ENCODE assay signal across 1 cellular context in genomic region chr20:8131598-8132014, GRCh38.
TF ChIP-seq lines count a peak whose summit lies in the region.

No MANE protein-coding gene starts in this region.

TF ChIP-seq in HepG2, 621 proteins besides CTCF, POLR2A, EP300 and RAD21 (continued from another document and continues in another):
- TF ChIP-seq ZUFSP (CRISPR knock-in tag; IDR thresholded peaks at IDR 0.05; ENCODE audit: borderline replicate concordance) (no peak), IKZF4 (CRISPR knock-in tag; IDR thresholded peaks at IDR 0.05; ENCODE audit: borderline replicate concordance, low read depth, not compliant biosample characterization) (no peak), KDM6A (CRISPR knock-in tag; IDR thresholded peaks at IDR 0.05; ENCODE audit: low read depth) (no peak), FOSL2 (CRISPR knock-in tag; IDR thresholded peaks at IDR 0.05) (no peak), ELF3 (CRISPR knock-in tag; IDR thresholded peaks at IDR 0.05) (no peak), ZNF101 (CRISPR knock-in tag; IDR thresholded peaks at IDR 0.05; ENCODE audit: borderline replicate concordance, low read depth) (no peak), CHD4 (IDR thresholded peaks at IDR 0.05; ENCODE audit: borderline replicate concordance, low read length) (peak; percentile 55; the same call in 1 of the 2 replicates), FOSL1 (CRISPR knock-in tag; IDR thresholded peaks at IDR 0.05; ENCODE audit: borderline replicate concordance) (no peak), ZNF44 (CRISPR knock-in tag; IDR thresholded peaks at IDR 0.05) (0 out of 2 replicates have a peak, but pooled peaks have one; percentile 58), DNMT3B (CRISPR knock-in tag; conservative IDR thresholded peaks at IDR 0.05) (0 out of 2 replicates have a peak, but pooled peaks have one; percentile 58), ZNF501 (CRISPR knock-in tag; IDR thresholded peaks at IDR 0.05) (peak; percentile 84), MEIS1 (CRISPR knock-in tag; IDR thresholded peaks at IDR 0.05; ENCODE audit: borderline replicate concordance) (no peak), HOXA9 (CRISPR knock-in tag; IDR thresholded peaks at IDR 0.05; ENCODE audit: borderline replicate concordance) (no peak), ETV5 (CRISPR knock-in tag; IDR thresholded peaks at IDR 0.05; ENCODE audit: borderline replicate concordance) (no peak), BHLHE40 (IDR thresholded peaks at IDR 0.05; ENCODE audit: low read length) (no peak), ZNF790 (CRISPR knock-in tag; IDR thresholded peaks at IDR 0.05; ENCODE audit: borderline replicate concordance) (no peak), KDM3A (CRISPR knock-in tag; IDR thresholded peaks at IDR 0.05; ENCODE audit: low read depth) (no peak), CENPX (CRISPR knock-in tag; IDR thresholded peaks at IDR 0.05) (no peak), RBM22 (optimal IDR thresholded peaks at IDR 0.05; ENCODE audit: low read length) (no peak), MATR3 (CRISPR knock-in tag; IDR thresholded peaks at IDR 0.05) (0 out of 2 replicates have a peak, but pooled peaks have one; percentile 39), ZNF282 (IDR thresholded peaks at IDR 0.05; ENCODE audit: partially characterized antibody) (no peak), ZNF556 (CRISPR knock-in tag; IDR thresholded peaks at IDR 0.05; ENCODE audit: borderline replicate concordance) (no peak), ZFP37 (CRISPR knock-in tag; IDR thresholded peaks at IDR 0.05; ENCODE audit: borderline replicate concordance) (no peak), KLF13 (CRISPR knock-in tag; IDR thresholded peaks at IDR 0.05) (no peak), RFXANK (CRISPR knock-in tag; IDR thresholded peaks at IDR 0.05) (no peak; the same call in 1 of the 2 replicates), TP53 (CRISPR knock-in tag; conservative IDR thresholded peaks at IDR 0.05) (no peak), THAP11 (CRISPR knock-in tag; IDR thresholded peaks at IDR 0.05) (no peak), NCOA1 (CRISPR knock-in tag; IDR thresholded peaks at IDR 0.05) (0 out of 2 replicates have a peak, but pooled peaks have one; percentile 58), KDM5B (CRISPR knock-in tag; IDR thresholded peaks at IDR 0.05; ENCODE audit: borderline replicate concordance) (no peak), ZNF605 (CRISPR knock-in tag; IDR thresholded peaks at IDR 0.05) (peak; percentile 93), ATRX (CRISPR knock-in tag; IDR thresholded peaks at IDR 0.05; ENCODE audit: borderline replicate concordance) (no peak), ZNF33B (CRISPR knock-in tag; IDR thresholded peaks at IDR 0.05) (no peak), ZNF24 (IDR thresholded peaks at IDR 0.05) (no peak), KLF9 (CRISPR knock-in tag; IDR thresholded peaks at IDR 0.05; ENCODE audit: low read depth) (0 out of 2 replicates have a peak, but pooled peaks have one; percentile 75), SRY (CRISPR knock-in tag; IDR thresholded peaks at IDR 0.05) (0 out of 2 replicates have a peak, but pooled peaks have one; percentile 46), ASH2L (IDR thresholded peaks at IDR 0.05; ENCODE audit: insufficient read length, low read depth, low read length) (no peak), HNRNPUL1 (IDR thresholded peaks at IDR 0.05; ENCODE audit: low read depth, low read length) (no peak), HIVEP1 (CRISPR knock-in tag; IDR thresholded peaks at IDR 0.05) (no peak), SRSF1 (optimal IDR thresholded peaks at IDR 0.05; ENCODE audit: low read depth, low read length) (peak; percentile 41), ZBTB34 (CRISPR knock-in tag; IDR thresholded peaks at IDR 0.05) (no peak), EZH2 (conservative IDR thresholded peaks at IDR 0.05; ENCODE audit: low read depth, low read length) (no peak), SETDB1 (CRISPR knock-in tag; IDR thresholded peaks at IDR 0.05; ENCODE audit: borderline replicate concordance) (no peak), CBX2 (IDR thresholded peaks at IDR 0.05; ENCODE audit: low read depth, low read length) (no peak), CBX2 (CRISPR knock-in tag; IDR thresholded peaks at IDR 0.05; ENCODE audit: low read depth) (no peak)
- TF ChIP-seq, protein P1, sequence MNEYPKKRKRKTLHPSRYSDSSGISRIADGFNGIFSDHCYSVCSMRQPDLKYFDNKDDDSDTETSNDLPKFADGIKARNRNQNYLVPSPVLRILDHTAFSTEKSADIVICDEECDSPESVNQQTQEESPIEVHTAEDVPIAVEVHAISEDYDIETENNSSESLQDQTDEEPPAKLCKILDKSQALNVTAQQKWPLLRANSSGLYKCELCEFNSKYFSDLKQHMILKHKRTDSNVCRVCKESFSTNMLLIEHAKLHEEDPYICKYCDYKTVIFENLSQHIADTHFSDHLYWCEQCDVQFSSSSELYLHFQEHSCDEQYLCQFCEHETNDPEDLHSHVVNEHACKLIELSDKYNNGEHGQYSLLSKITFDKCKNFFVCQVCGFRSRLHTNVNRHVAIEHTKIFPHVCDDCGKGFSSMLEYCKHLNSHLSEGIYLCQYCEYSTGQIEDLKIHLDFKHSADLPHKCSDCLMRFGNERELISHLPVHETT (CRISPR knock-in tag; conservative IDR thresholded peaks at IDR 0.05), result peak; percentile 17; the same call in 1 of the 2 replicates
- TF ChIP-seq, protein P2, sequence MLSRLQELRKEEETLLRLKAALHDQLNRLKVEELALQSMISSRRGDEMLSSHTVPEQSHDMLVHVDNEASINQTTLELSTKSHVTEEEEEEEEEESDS (CRISPR knock-in tag; IDR thresholded peaks at IDR 0.05; ENCODE audit: borderline replicate concordance), result no peak
- TF ChIP-seq, protein P3, sequence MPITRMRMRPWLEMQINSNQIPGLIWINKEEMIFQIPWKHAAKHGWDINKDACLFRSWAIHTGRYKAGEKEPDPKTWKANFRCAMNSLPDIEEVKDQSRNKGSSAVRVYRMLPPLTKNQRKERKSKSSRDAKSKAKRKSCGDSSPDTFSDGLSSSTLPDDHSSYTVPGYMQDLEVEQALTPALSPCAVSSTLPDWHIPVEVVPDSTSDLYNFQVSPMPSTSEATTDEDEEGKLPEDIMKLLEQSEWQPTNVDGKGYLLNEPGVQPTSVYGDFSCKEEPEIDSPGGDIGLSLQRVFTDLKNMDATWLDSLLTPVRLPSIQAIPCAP (CRISPR knock-in tag; IDR thresholded peaks at IDR 0.05; ENCODE audit: low read depth), result no peak
- TF ChIP-seq, protein P4, sequence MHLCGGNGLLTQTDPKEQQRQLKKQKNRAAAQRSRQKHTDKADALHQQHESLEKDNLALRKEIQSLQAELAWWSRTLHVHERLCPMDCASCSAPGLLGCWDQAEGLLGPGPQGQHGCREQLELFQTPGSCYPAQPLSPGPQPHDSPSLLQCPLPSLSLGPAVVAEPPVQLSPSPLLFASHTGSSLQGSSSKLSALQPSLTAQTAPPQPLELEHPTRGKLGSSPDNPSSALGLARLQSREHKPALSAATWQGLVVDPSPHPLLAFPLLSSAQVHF (CRISPR knock-in tag; IDR thresholded peaks at IDR 0.05), result no peak
- TF ChIP-seq, protein P5, sequence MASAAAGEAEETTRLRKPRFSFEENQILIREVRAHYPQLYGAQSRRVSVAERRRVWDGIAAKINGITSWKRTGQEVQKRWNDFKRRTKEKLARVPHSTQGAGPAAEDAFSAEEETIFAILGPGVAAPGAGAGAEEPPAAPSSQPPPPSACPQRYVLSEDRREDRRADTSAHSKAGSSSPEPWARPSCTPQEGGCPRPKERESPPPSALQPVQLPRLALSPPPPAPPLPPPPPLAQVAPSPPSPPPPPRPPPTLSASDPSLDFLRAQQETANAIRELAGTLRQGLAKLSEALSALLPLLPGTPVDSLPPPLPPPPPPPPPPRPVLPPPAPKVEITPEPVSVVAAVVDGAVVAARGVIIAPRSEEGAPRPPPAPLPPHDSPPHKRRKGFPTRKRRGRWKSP (CRISPR knock-in tag; IDR thresholded peaks at IDR 0.05), result peak; percentile 77
- TF ChIP-seq, protein P6, sequence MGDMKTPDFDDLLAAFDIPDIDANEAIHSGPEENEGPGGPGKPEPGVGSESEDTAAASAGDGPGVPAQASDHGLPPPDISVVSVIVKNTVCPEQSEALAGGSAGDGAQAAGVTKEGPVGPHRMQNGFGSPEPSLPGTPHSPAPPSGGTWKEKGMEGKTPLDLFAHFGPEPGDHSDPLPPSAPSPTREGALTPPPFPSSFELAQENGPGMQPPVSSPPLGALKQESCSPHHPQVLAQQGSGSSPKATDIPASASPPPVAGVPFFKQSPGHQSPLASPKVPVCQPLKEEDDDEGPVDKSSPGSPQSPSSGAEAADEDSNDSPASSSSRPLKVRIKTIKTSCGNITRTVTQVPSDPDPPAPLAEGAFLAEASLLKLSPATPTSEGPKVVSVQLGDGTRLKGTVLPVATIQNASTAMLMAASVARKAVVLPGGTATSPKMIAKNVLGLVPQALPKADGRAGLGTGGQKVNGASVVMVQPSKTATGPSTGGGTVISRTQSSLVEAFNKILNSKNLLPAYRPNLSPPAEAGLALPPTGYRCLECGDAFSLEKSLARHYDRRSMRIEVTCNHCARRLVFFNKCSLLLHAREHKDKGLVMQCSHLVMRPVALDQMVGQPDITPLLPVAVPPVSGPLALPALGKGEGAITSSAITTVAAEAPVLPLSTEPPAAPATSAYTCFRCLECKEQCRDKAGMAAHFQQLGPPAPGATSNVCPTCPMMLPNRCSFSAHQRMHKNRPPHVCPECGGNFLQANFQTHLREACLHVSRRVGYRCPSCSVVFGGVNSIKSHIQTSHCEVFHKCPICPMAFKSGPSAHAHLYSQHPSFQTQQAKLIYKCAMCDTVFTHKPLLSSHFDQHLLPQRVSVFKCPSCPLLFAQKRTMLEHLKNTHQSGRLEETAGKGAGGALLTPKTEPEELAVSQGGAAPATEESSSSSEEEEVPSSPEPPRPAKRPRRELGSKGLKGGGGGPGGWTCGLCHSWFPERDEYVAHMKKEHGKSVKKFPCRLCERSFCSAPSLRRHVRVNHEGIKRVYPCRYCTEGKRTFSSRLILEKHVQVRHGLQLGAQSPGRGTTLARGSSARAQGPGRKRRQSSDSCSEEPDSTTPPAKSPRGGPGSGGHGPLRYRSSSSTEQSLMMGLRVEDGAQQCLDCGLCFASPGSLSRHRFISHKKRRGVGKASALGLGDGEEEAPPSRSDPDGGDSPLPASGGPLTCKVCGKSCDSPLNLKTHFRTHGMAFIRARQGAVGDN (CRISPR knock-in tag; IDR thresholded peaks at IDR 0.05), result no peak
- TF ChIP-seq, protein P7, sequence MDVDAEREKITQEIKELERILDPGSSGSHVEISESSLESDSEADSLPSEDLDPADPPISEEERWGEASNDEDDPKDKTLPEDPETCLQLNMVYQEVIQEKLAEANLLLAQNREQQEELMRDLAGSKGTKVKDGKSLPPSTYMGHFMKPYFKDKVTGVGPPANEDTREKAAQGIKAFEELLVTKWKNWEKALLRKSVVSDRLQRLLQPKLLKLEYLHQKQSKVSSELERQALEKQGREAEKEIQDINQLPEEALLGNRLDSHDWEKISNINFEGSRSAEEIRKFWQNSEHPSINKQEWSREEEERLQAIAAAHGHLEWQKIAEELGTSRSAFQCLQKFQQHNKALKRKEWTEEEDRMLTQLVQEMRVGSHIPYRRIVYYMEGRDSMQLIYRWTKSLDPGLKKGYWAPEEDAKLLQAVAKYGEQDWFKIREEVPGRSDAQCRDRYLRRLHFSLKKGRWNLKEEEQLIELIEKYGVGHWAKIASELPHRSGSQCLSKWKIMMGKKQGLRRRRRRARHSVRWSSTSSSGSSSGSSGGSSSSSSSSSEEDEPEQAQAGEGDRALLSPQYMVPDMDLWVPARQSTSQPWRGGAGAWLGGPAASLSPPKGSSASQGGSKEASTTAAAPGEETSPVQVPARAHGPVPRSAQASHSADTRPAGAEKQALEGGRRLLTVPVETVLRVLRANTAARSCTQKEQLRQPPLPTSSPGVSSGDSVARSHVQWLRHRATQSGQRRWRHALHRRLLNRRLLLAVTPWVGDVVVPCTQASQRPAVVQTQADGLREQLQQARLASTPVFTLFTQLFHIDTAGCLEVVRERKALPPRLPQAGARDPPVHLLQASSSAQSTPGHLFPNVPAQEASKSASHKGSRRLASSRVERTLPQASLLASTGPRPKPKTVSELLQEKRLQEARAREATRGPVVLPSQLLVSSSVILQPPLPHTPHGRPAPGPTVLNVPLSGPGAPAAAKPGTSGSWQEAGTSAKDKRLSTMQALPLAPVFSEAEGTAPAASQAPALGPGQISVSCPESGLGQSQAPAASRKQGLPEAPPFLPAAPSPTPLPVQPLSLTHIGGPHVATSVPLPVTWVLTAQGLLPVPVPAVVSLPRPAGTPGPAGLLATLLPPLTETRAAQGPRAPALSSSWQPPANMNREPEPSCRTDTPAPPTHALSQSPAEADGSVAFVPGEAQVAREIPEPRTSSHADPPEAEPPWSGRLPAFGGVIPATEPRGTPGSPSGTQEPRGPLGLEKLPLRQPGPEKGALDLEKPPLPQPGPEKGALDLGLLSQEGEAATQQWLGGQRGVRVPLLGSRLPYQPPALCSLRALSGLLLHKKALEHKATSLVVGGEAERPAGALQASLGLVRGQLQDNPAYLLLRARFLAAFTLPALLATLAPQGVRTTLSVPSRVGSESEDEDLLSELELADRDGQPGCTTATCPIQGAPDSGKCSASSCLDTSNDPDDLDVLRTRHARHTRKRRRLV (CRISPR knock-in tag; IDR thresholded peaks at IDR 0.05), result no peak
- TF ChIP-seq, protein P8, sequence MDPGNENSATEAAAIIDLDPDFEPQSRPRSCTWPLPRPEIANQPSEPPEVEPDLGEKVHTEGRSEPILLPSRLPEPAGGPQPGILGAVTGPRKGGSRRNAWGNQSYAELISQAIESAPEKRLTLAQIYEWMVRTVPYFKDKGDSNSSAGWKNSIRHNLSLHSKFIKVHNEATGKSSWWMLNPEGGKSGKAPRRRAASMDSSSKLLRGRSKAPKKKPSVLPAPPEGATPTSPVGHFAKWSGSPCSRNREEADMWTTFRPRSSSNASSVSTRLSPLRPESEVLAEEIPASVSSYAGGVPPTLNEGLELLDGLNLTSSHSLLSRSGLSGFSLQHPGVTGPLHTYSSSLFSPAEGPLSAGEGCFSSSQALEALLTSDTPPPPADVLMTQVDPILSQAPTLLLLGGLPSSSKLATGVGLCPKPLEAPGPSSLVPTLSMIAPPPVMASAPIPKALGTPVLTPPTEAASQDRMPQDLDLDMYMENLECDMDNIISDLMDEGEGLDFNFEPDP (CRISPR knock-in tag; conservative IDR thresholded peaks at IDR 0.05), result 0 out of 2 replicates have a peak, but pooled peaks have one; percentile 40
